1 cellular context compared by ENCODE assay signal in genomic region chr16:2874584-2875362, GRCh38.
TF ChIP-seq lines count a peak whose summit lies in the region.

No MANE protein-coding gene starts in this region.

TF ChIP-seq in HepG2, 621 proteins besides CTCF, POLR2A, EP300 and RAD21 (continued from another document):
- TF ChIP-seq KLF16 (CRISPR knock-in tag; IDR thresholded peaks at IDR 0.05) (0 out of 4 replicates have a peak, but pooled peaks of 1 of the 2 experiments have one; percentile 54), ZSCAN21 (CRISPR knock-in tag; IDR thresholded peaks at IDR 0.05; ENCODE audit: borderline replicate concordance) (no peak), ZBTB3 (CRISPR knock-in tag; IDR thresholded peaks at IDR 0.05; ENCODE audit: borderline replicate concordance, low read depth) (no peak), ATF7-NPFF (CRISPR knock-in tag; IDR thresholded peaks at IDR 0.05; ENCODE audit: low read depth) (no peak), TBX2 (CRISPR knock-in tag; IDR thresholded peaks at IDR 0.05; ENCODE audit: borderline replicate concordance) (0 out of 2 replicates have a peak, but pooled peaks have one; percentile 32), NCOA2 (CRISPR knock-in tag; IDR thresholded peaks at IDR 0.05) (0 out of 2 replicates have a peak, but pooled peaks have one; percentile 16), ZNF256 (CRISPR knock-in tag; conservative IDR thresholded peaks at IDR 0.05) (no peak), CSRNP1 (CRISPR knock-in tag; IDR thresholded peaks at IDR 0.05) (no peak), TARDBP (CRISPR knock-in tag; IDR thresholded peaks at IDR 0.05) (peak; percentile 46; the same call in 1 of the 2 replicates), ZNF547 (CRISPR knock-in tag; IDR thresholded peaks at IDR 0.05) (no peak), SCMH1 (CRISPR knock-in tag; IDR thresholded peaks at IDR 0.05; ENCODE audit: borderline replicate concordance) (no peak), CEBPB (IDR thresholded peaks at IDR 0.05; ENCODE audit: borderline replicate concordance, low read depth, low read length) (no peak), ZFP36L2 (CRISPR knock-in tag; IDR thresholded peaks at IDR 0.05) (no peak), ERF (CRISPR knock-in tag; IDR thresholded peaks at IDR 0.05) (no peak), NONO (IDR thresholded peaks at IDR 0.05) (no peak), NONO (CRISPR knock-in tag; conservative IDR thresholded peaks at IDR 0.05) (no peak), RARG (CRISPR knock-in tag; IDR thresholded peaks at IDR 0.05; ENCODE audit: low read depth) (no peak), SMAD1 (CRISPR knock-in tag; IDR thresholded peaks at IDR 0.05; ENCODE audit: borderline replicate concordance, low read depth) (no peak), ZNF230 (CRISPR knock-in tag; IDR thresholded peaks at IDR 0.05) (no peak), ZNF792 (CRISPR knock-in tag; IDR thresholded peaks at IDR 0.05) (peak; percentile 74; the same call in 1 of the 2 replicates), KAT7 (CRISPR knock-in tag; IDR thresholded peaks at IDR 0.05; ENCODE audit: borderline replicate concordance) (peak; percentile 60; the same call in 1 of the 2 replicates), ZNF235 (CRISPR knock-in tag; IDR thresholded peaks at IDR 0.05; ENCODE audit: borderline replicate concordance) (no peak), ATF6 (CRISPR knock-in tag; conservative IDR thresholded peaks at IDR 0.05) (no peak), ZNF772 (CRISPR knock-in tag; IDR thresholded peaks at IDR 0.05) (no peak), ZBTB43 (CRISPR knock-in tag; conservative IDR thresholded peaks at IDR 0.05) (no peak), MTF2 (CRISPR knock-in tag; IDR thresholded peaks at IDR 0.05; ENCODE audit: borderline replicate concordance) (no peak), ZNF619 (CRISPR knock-in tag; IDR thresholded peaks at IDR 0.05) (no peak), IRF1 (CRISPR knock-in tag; IDR thresholded peaks at IDR 0.05; ENCODE audit: low read depth) (no peak), RFX5 (IDR thresholded peaks at IDR 0.05; ENCODE audit: low read depth, low read length) (no peak), ZNF329 (CRISPR knock-in tag; IDR thresholded peaks at IDR 0.05; ENCODE audit: low read depth) (no peak), ZFY (CRISPR knock-in tag; IDR thresholded peaks at IDR 0.05) (peak; percentile 52; the same call in 1 of the 2 replicates), ZMYM2 (CRISPR knock-in tag; IDR thresholded peaks at IDR 0.05) (0 out of 2 replicates have a peak, but pooled peaks have one; percentile 36), MYPOP (CRISPR knock-in tag; IDR thresholded peaks at IDR 0.05) (no peak), GATAD1 (CRISPR knock-in tag; IDR thresholded peaks at IDR 0.05) (peak; percentile 45; the same call in 1 of the 2 replicates), GABPA (IDR thresholded peaks at IDR 0.05; ENCODE audit: low read depth, low read length) (no peak), GABPA (CRISPR knock-in tag; IDR thresholded peaks at IDR 0.05; ENCODE audit: low read depth) (peak; percentile 51; the same call in 1 of the 2 replicates), RFX1 (IDR thresholded peaks at IDR 0.05) (no peak), TOPORS (CRISPR knock-in tag; IDR thresholded peaks at IDR 0.05) (no peak), IRF9 (CRISPR knock-in tag; IDR thresholded peaks at IDR 0.05; ENCODE audit: borderline replicate concordance) (no peak), ZNF414 (CRISPR knock-in tag; IDR thresholded peaks at IDR 0.05) (no peak), ZNF501 (CRISPR knock-in tag; IDR thresholded peaks at IDR 0.05) (peak; percentile 47; the same call in 1 of the 2 replicates)
- TF ChIP-seq, protein P1, sequence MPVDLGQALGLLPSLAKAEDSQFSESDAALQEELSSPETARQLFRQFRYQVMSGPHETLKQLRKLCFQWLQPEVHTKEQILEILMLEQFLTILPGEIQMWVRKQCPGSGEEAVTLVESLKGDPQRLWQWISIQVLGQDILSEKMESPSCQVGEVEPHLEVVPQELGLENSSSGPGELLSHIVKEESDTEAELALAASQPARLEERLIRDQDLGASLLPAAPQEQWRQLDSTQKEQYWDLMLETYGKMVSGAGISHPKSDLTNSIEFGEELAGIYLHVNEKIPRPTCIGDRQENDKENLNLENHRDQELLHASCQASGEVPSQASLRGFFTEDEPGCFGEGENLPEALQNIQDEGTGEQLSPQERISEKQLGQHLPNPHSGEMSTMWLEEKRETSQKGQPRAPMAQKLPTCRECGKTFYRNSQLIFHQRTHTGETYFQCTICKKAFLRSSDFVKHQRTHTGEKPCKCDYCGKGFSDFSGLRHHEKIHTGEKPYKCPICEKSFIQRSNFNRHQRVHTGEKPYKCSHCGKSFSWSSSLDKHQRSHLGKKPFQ (CRISPR knock-in tag; IDR thresholded peaks at IDR 0.05; ENCODE audit: insufficient replicate concordance) = no peak
- TF ChIP-seq, protein P2, sequence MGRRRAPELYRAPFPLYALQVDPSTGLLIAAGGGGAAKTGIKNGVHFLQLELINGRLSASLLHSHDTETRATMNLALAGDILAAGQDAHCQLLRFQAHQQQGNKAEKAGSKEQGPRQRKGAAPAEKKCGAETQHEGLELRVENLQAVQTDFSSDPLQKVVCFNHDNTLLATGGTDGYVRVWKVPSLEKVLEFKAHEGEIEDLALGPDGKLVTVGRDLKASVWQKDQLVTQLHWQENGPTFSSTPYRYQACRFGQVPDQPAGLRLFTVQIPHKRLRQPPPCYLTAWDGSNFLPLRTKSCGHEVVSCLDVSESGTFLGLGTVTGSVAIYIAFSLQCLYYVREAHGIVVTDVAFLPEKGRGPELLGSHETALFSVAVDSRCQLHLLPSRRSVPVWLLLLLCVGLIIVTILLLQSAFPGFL (CRISPR knock-in tag; IDR thresholded peaks at IDR 0.05) = no peak
- TF ChIP-seq, protein P3, sequence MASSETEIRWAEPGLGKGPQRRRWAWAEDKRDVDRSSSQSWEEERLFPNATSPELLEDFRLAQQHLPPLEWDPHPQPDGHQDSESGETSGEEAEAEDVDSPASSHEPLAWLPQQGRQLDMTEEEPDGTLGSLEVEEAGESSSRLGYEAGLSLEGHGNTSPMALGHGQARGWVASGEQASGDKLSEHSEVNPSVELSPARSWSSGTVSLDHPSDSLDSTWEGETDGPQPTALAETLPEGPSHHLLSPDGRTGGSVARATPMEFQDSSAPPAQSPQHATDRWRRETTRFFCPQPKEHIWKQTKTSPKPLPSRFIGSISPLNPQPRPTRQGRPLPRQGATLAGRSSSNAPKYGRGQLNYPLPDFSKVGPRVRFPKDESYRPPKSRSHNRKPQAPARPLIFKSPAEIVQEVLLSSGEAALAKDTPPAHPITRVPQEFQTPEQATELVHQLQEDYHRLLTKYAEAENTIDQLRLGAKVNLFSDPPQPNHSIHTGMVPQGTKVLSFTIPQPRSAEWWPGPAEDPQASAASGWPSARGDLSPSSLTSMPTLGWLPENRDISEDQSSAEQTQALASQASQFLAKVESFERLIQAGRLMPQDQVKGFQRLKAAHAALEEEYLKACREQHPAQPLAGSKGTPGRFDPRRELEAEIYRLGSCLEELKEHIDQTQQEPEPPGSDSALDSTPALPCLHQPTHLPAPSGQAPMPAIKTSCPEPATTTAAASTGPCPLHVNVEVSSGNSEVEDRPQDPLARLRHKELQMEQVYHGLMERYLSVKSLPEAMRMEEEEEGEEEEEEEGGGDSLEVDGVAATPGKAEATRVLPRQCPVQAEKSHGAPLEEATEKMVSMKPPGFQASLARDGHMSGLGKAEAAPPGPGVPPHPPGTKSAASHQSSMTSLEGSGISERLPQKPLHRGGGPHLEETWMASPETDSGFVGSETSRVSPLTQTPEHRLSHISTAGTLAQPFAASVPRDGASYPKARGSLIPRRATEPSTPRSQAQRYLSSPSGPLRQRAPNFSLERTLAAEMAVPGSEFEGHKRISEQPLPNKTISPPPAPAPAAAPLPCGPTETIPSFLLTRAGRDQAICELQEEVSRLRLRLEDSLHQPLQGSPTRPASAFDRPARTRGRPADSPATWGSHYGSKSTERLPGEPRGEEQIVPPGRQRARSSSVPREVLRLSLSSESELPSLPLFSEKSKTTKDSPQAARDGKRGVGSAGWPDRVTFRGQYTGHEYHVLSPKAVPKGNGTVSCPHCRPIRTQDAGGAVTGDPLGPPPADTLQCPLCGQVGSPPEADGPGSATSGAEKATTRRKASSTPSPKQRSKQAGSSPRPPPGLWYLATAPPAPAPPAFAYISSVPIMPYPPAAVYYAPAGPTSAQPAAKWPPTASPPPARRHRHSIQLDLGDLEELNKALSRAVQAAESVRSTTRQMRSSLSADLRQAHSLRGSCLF (CRISPR knock-in tag; IDR thresholded peaks at IDR 0.05; ENCODE audit: borderline replicate concordance) = no peak
- TF ChIP-seq, protein P4, sequence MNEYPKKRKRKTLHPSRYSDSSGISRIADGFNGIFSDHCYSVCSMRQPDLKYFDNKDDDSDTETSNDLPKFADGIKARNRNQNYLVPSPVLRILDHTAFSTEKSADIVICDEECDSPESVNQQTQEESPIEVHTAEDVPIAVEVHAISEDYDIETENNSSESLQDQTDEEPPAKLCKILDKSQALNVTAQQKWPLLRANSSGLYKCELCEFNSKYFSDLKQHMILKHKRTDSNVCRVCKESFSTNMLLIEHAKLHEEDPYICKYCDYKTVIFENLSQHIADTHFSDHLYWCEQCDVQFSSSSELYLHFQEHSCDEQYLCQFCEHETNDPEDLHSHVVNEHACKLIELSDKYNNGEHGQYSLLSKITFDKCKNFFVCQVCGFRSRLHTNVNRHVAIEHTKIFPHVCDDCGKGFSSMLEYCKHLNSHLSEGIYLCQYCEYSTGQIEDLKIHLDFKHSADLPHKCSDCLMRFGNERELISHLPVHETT (CRISPR knock-in tag; conservative IDR thresholded peaks at IDR 0.05) = no peak
